In the genomic region with DNA sequence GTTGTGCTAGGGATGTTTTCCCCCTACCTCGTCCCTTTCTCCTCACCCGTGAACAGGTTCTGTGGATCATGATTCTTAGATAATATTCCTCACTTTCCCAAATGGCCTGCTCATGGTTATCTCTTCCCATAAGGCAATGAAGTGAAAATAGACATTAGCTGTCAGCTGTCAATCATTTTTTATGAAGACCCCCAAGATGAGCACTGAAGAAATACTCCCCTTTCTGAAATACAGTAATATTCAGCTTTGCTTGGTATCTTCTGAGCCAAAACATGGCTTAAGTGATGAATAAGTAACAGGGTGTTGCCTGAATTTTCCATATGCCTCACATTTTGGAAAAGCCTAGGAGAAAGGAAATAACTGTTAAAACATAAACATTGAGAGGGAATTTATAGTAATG, we compare ENCODE assay signal across 1 cellular context.
TF ChIP-seq lines count a peak whose summit lies in the region.

No MANE protein-coding gene starts in this region.

TF ChIP-seq in K562, 482 proteins besides CTCF, POLR2A, EP300 and RAD21 (continued from another document):
- TF ChIP-seq, protein P1, sequence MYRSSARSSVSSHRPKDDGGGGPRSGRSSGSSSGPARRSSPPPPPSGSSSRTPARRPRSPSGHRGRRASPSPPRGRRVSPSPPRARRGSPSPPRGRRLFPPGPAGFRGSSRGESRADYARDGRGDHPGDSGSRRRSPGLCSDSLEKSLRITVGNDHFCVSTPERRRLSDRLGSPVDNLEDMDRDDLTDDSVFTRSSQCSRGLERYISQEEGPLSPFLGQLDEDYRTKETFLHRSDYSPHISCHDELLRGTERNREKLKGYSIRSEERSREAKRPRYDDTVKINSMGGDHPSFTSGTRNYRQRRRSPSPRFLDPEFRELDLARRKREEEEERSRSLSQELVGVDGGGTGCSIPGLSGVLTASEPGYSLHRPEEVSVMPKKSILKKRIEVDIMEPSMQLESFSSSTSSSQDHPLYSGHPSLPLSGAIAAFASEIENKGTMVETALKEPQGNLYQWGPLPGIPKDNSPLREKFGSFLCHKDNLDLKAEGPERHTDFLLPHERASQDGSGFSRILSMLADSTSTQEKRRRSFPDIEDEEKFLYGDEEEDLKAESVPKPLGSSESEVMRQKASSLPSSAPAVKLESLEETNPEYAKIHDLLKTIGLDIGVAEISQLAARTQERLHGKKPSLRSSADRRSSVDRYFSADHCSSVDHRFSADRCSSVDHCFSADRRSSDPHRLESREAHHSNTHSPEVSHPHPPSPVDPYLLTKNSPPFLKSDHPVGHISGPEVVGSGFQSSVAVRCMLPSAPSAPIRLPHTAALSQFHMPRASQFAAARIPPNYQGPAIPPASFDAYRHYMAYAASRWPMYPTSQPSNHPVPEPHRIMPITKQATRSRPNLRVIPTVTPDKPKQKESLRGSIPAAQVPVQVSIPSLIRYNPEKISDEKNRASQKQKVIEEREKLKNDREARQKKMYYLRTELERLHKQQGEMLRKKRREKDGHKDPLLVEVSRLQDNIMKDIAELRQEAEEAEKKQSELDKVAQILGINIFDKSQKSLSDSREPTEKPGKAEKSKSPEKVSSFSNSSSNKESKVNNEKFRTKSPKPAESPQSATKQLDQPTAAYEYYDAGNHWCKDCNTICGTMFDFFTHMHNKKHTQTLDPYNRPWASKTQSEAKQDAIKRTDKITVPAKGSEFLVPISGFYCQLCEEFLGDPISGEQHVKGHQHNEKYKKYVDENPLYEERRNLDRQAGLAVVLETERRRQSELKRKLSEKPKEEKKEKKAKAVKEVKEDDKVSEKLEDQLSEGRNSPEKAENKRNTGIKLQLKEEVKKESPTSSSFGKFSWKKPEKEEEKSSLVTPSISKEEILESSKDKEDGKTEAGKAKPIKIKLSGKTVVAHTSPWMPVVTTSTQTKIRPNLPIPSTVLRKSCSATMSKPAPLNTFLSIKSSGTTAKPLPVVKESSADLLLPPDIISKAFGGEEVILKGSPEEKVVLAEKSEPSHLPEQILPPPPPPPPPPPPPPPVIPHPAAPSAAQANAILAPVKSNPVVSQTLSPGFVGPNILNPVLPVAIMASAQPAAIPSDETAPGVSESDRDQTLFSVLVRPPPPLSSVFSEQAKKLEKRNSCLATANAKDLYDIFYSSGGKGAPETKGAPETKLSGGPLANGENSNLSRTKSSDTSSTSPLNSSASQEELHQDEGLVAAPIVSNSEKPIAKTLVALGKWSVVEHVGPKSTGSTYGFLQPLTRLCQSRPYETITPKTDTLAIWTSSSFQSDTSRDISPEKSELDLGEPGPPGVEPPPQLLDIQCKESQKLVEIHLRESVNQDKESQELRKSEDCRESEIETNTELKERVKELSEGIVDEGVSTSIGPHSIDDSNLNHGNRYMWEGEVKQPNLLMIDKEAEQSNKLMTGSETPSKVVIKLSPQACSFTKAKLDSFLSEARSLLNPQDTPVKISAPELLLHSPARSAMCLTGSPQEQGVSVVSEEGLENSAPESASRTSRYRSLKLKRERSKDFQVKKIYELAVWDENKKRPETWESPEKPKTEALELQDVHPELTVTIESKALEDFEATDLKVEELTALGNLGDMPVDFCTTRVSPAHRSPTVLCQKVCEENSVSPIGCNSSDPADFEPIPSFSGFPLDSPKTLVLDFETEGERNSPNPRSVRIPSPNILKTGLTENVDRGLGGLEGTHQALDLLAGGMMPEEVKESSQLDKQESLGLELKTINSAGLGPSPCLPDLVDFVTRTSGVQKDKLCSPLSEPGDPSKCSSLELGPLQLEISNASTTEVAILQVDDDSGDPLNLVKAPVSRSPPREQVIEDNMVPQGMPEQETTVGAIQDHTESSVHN (IDR thresholded peaks at IDR 0.05; ENCODE audit: borderline replicate concordance in 1 of 2, low read depth in 1 of 2), result no peak
- no peak for TF ChIP-seq MTA2 (IDR thresholded peaks at IDR 0.05; ENCODE audit: low read depth)
- TF ChIP-seq MCM5 (IDR thresholded peaks at IDR 0.05; ENCODE audit: low read depth), result no peak
- TF ChIP-seq, protein P2, sequence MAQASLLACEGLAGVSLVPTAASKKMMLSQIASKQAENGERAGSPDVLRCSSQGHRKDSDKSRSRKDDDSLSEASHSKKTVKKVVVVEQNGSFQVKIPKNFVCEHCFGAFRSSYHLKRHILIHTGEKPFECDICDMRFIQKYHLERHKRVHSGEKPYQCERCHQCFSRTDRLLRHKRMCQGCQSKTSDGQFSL (CRISPR knock-in tag; IDR thresholded peaks at IDR 0.05), result no peak
- TF ChIP-seq, protein P2 (tag; IDR thresholded peaks at IDR 0.05), result no peak
- no peak for TF ChIP-seq CC2D1A (IDR thresholded peaks at IDR 0.05)
